Comparison of ENCODE assay signal across 17 cellular contexts in the genomic region with DNA sequence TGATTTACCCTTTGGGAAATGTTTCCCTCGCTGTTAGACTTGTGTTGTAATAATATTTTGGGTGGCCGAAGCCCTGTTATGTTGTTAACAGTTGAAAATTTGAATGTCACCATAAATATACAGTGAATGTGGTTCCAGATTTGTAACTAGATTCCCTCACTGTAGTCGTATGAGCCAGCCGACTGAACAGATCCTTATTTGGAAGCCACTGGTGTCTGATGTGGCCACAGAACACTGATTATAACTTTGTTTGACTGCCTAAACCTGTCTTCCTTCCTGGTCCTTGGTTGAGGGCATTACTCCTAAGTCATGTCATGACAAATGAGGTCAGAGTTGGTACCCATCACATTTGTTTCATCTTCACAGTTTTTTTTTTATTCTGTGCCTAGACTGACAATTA. TPM values are rescaled to one million over a fixed set of nuclear protein-coding genes. Genes with fewer than 3 reads are reported as not detected.
DNase-seq lines count a peak whose midpoint lies in the region; ATAC-seq, FAIRE-seq and TF ChIP-seq lines count a peak whose summit lies in the region.
"Had no signal": no experiment of that assay in that cellular context is flagged by ENCODE, and none has a peak within 500 bp of the region (broad histone marks: within the 10 kb centered on the region; RNA-seq: fewer than 3 reads in every experiment).

No MANE protein-coding gene starts in this region.

- H3K9ac ChIP-seq in astrocyte (ENCODE audit: low read length): no peak overlapping the region
- peak overlapping the region; percentile 1 for H3K9ac ChIP-seq in muscle layer of colon (ENCODE audit: low read length)

- H3K27me3 ChIP-seq in cardiac muscle cell (no peaks in the 10 kb centered on the region), right atrium auricular region (no peaks in the 10 kb centered on the region), astrocyte (ENCODE audit: insufficient read depth, low read length) (no peaks in the 10 kb centered on the region), muscle layer of colon (ENCODE audit: control insufficient read depth in 1 of 2, insufficient read depth in 2 of 2, low read length in 2 of 2) (no peaks in the 10 kb centered on the region), transverse colon (no peaks in the 10 kb centered on the region)

- peaks cover 100% of the 10 kb centered on the region for H3K79me2 ChIP-seq in astrocyte (ENCODE audit: insufficient read depth, low read length)

- intact Hi-C loops in transverse colon (cut with DNase I; ENCODE audit: low total_unique reads): no loop called here
- intact Hi-C loops in posterior vena cava (cut with DNase I): no loop called here

- H3K36me3 Mint-ChIP-seq in astrocyte (ENCODE audit: low read depth, unreplicated experiment): peaks cover 2% of the 10 kb centered on the region
- H3K36me3 Mint-ChIP-seq: CD4-positive, alpha-beta memory T cell; memory B cell had no signal

- DNase-seq in cardiac muscle cell (ENCODE audit: low read depth in 1 of 2, low spot score in 1 of 2): peak in 1 of 2 donors; percentile 29
- no peak for DNase-seq in right atrium auricular region (ENCODE audit: low spot score)
- no peak for DNase-seq in astrocyte (ENCODE audit: low read depth)
- DNase-seq in transverse colon: no peak
- DNase-seq in activated CD4-positive, CD25-positive, alpha-beta regulatory T cell treated with anti-CD3 and anti-CD28 coated beads, Interleukin-2, amount 50 U/mL, for 72 hours: no peak
- DNase-seq in posterior vena cava (ENCODE audit: low spot score): no peak
- DNase-seq: activated effector memory CD4-positive, alpha-beta T cell treated with Interleukin-2 at 50 U/mL for 16 hours; CD4-positive, alpha-beta memory T cell; foreskin fibroblast; GDM1; NCI-H69; nucleus accumbens; SW 1271 had no signal

- H3K4me3 Mint-ChIP-seq in astrocyte (ENCODE audit: unreplicated experiment): no peak overlapping the region
- H3K4me3 Mint-ChIP-seq: CD4-positive, alpha-beta memory T cell; memory B cell had no signal

- peaks cover 80% of the 10 kb centered on the region for H4K20me1 ChIP-seq in astrocyte (ENCODE audit: insufficient read depth, low read length)

- H3K4me1 ChIP-seq in cardiac muscle cell (ENCODE audit: low read depth): peaks cover 63% of the 10 kb centered on the region
- H3K4me1 ChIP-seq in right atrium auricular region: peaks cover 0 to 55% of the 10 kb centered on the region in 2 donors
- peaks cover 14% of the 10 kb centered on the region for H3K4me1 ChIP-seq in astrocyte (ENCODE audit: insufficient read depth, low read length)
- H3K4me1 ChIP-seq in muscle layer of colon (ENCODE audit: insufficient read depth, low read length): peaks cover 38% of the 10 kb centered on the region
- H3K4me1 ChIP-seq in transverse colon: peaks cover 21 to 56% (median 34%) of the 10 kb centered on the region in 4 donors

- H3K9me3 ChIP-seq in cardiac muscle cell (ENCODE audit: low read depth) (no peaks in the 10 kb centered on the region), right atrium auricular region (no peaks in the 10 kb centered on the region), astrocyte (ENCODE audit: insufficient read depth, low read depth, low read length) (no peaks in the 10 kb centered on the region), muscle layer of colon (ENCODE audit: low read length) (no peaks in the 10 kb centered on the region), transverse colon (no peaks in the 10 kb centered on the region)
- H3K9me3 ChIP-seq: A549 had no signal

- H3K4me1 Mint-ChIP-seq in astrocyte (ENCODE audit: low read depth, unreplicated experiment): peaks cover 25% of the 10 kb centered on the region
- H3K4me1 Mint-ChIP-seq: CD4-positive, alpha-beta memory T cell; memory B cell had no signal

- TF ChIP-seq CTCF in cardiac muscle cell (IDR thresholded peaks at IDR 0.05; ENCODE audit: low read depth, low read length): no peak
- no peak for TF ChIP-seq CTCF in right atrium auricular region (IDR thresholded peaks at IDR 0.05)
- no peak for TF ChIP-seq CTCF in astrocyte (IDR thresholded peaks at IDR 0.05; ENCODE audit: insufficient read depth, low read depth, low read length)
- no peak for TF ChIP-seq CTCF in transverse colon (IDR thresholded peaks at IDR 0.05)

- H3K27ac Mint-ChIP-seq in astrocyte (ENCODE audit: unreplicated experiment): peak overlapping the region; percentile 73
- H3K27ac Mint-ChIP-seq: CD4-positive, alpha-beta memory T cell; memory B cell had no signal

- no peaks in the 10 kb centered on the region for H3K27me3 Mint-ChIP-seq in astrocyte (ENCODE audit: low read depth, unreplicated experiment)
- H3K27me3 Mint-ChIP-seq: memory B cell had no signal

- peak overlapping the region; percentile 72 for H3K27ac ChIP-seq in cardiac muscle cell
- H3K27ac ChIP-seq in right atrium auricular region: peak overlapping the region in 1 of 2 donors; percentile 70
- no peak overlapping the region for H3K27ac ChIP-seq in astrocyte (ENCODE audit: low read depth, low read length)
- H3K27ac ChIP-seq in muscle layer of colon (ENCODE audit: low read depth, low read length): no peak overlapping the region
- peak overlapping the region; percentile 0 to 33 (median 12) for H3K27ac ChIP-seq in transverse colon
- H3K27ac ChIP-seq: A549 had no signal

- in situ Hi-C loops in transverse colon (cut with MboI; ENCODE audit: low pct_ligation_motif_present in 1 of 4, low pct_unique_long_range_greater_than_20kb in 1 of 4, low sequenced_read_pairs in 3 of 4): no loop called here

- H3K4me2 ChIP-seq in astrocyte (ENCODE audit: low read length): no peak overlapping the region
- H3K4me2 ChIP-seq: A549 had no signal

- no peak overlapping the region for H3K4me3 ChIP-seq in cardiac muscle cell
- H3K4me3 ChIP-seq in right atrium auricular region: no peak overlapping the region
- H3K4me3 ChIP-seq in astrocyte (ENCODE audit: insufficient read depth, low read depth, low read length): no peak overlapping the region
- H3K4me3 ChIP-seq in muscle layer of colon (ENCODE audit: low read depth in 1 of 2, low read length in 2 of 2): no peak overlapping the region
- H3K4me3 ChIP-seq in transverse colon: no peak overlapping the region
- H3K4me3 ChIP-seq: A549 had no signal

- TF ChIP-seq EP300 in transverse colon (IDR thresholded peaks at IDR 0.05; ENCODE audit: low read depth): no peak

- no peak for FAIRE-seq in astrocyte (lab: Jason Lieb, UNC)
- FAIRE-seq: A549 had no signal

- no peak for ATAC-seq in HG03457 (IDR thresholded peaks at IDR 0.05; ENCODE audit: unreplicated experiment)
- ATAC-seq: A549 had no signal

- H3K36me3 ChIP-seq in cardiac muscle cell: peaks cover 4% of the 10 kb centered on the region
- no peaks in the 10 kb centered on the region for H3K36me3 ChIP-seq in right atrium auricular region
- no peaks in the 10 kb centered on the region for H3K36me3 ChIP-seq in astrocyte (ENCODE audit: insufficient read depth, low read length)
- no peaks in the 10 kb centered on the region for H3K36me3 ChIP-seq in muscle layer of colon (ENCODE audit: insufficient read depth, low read length)
- no peaks in the 10 kb centered on the region for H3K36me3 ChIP-seq in transverse colon

- H2AFZ ChIP-seq in astrocyte (ENCODE audit: low read depth, low read length): no peak overlapping the region

- TF ChIP-seq POLR2A in transverse colon (IDR thresholded peaks at IDR 0.05): no peak

- 47 to 50% methylated on average over 4 of the region's 4 CpGs for WGBS in transverse colon (ENCODE audit: low coverage in 1 of 2), 2 donors

- H3K9me3 Mint-ChIP-seq in astrocyte (ENCODE audit: unreplicated experiment): no peaks in the 10 kb centered on the region
- H3K9me3 Mint-ChIP-seq: memory B cell had no signal

RNA-seq across cellular contexts. Expression of a gene that starts 45.4 kb away (rescaled TPM):
- total RNA-seq in cardiac muscle cell (264 and 277 TPM in 2 replicates), right atrium auricular region (100 to 1,000 TPM in 1 of 2 donors, 10 to 100 TPM in 1; 85.0 to 135 TPM), astrocyte (122 and 129 TPM in 2 replicates), transverse colon (100 to 1,000 TPM in 3 of 4 donors, 10 to 100 TPM in 1; 90.5 to 163 (median 105) TPM), posterior vena cava (100 to 1,000 TPM; 203 to 281 TPM)
- 40.8 and 48.4 TPM in 2 replicates for polyA plus RNA-seq in cardiac muscle cell
- polyA plus RNA-seq: CD4-positive, alpha-beta memory T cell had no signal

Comparison
In these comparisons a context has a peak if more than half of its experiments do, and no peak if none do; other contexts are left out.
1. H3K27ac ChIP-seq: peak in cardiac muscle cell (single experiment) and transverse colon (4 of 4); none in astrocyte (single experiment) and muscle layer of colon (single experiment).